Comparison of ENCODE assay signal across 20 cellular contexts in the genomic region with DNA sequence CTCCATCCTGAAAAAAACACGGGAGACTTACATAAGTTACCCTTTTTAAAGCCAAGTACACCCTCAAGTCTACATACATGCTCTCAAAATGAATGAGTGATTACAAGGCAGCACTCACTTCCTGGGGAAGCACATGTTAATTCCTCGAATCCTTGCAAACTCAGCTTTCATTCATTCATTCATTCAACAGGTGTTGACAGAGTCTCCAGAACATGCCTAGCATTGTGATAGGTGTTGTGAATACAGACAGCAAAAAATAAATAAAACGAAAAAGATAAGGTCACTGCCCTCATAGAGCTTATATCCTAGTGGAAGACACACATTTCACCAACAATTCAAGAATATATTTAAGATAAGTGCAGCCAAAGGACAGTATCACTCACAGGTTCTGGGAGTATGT. TPM values are rescaled to one million over a fixed set of nuclear protein-coding genes. Genes with fewer than 3 reads are reported as not detected.
DNase-seq lines count a peak whose midpoint lies in the region; ATAC-seq and TF ChIP-seq lines count a peak whose summit lies in the region.
"Had no signal": no experiment of that assay in that cellular context is flagged by ENCODE, and none has a peak within 500 bp of the region (broad histone marks: within the 10 kb centered on the region; RNA-seq: fewer than 3 reads in every experiment).

No MANE protein-coding gene starts in this region.

- DNase-seq in GM23338 (ENCODE audit: low spot score) (no peak), WTC11 (ENCODE audit: low spot score) (no peak), hepatocyte (ENCODE audit: low spot score) (no peak), thoracic aorta (ENCODE audit: low spot score) (no peak), DMS 273 (lab: John Stamatoyannopoulos, UW; ENCODE audit: unreplicated experiment) (no peak), NCI-H2227 treated with DMSO at 0.1 percent for 48 hours (lab: John Stamatoyannopoulos, UW) (no peak), kidney glomerular epithelial cell (lab: John Stamatoyannopoulos, UW) (no peak)
- DNase-seq: 8988T; BE2C; C1 segment of cervical spinal cord; Caco-2; CD4-positive, CD25-positive, alpha-beta regulatory T cell; DMS153; DMS79; GDM1; GOT3; IMR-90 had no signal

- H3K9me3 ChIP-seq in hepatocyte (ENCODE audit: low read depth) (no peaks in the 10 kb centered on the region), thoracic aorta (no peaks in the 10 kb centered on the region)
- H3K9me3 ChIP-seq: BE2C, Caco-2, HAP-1 had no signal

- H3K27me3 Mint-ChIP-seq in GM23338 (ENCODE audit: insufficient read depth, low read depth, poor library complexity) (peaks cover 2% of the 10 kb centered on the region), WTC11 (ENCODE audit: low read depth) (peaks cover 14% of the 10 kb centered on the region)
- H3K27me3 Mint-ChIP-seq: CD4-positive, CD25-positive, alpha-beta regulatory T cell had no signal

- H3K4me3 Mint-ChIP-seq in GM23338 (no peak overlapping the region), WTC11 (no peak overlapping the region)
- H3K4me3 Mint-ChIP-seq: CD4-positive, CD25-positive, alpha-beta regulatory T cell had no signal

- POLR2A ChIA-PET in WTC11 (lab: Charles Lee) = no interaction called here

- H2AFZ ChIP-seq in GM23338 (no peak overlapping the region), hepatocyte (no peak overlapping the region)

- H3F3A ChIP-seq in GM23338 (replicated peaks; ENCODE audit: low read depth) = 0 out of 2 replicates have a peak, but pooled peaks cover 4% of the 10 kb centered on the region

- 86% methylated on average over 3 of the region's 3 CpGs for WGBS in hepatocyte (ENCODE audit: low lambda C conversion rate, missing lambda C conversion rate)

- H3K27ac ChIP-seq in GM23338 (ENCODE audit: low read depth) (no peak overlapping the region), hepatocyte (peak overlapping the region; percentile 2), thoracic aorta (peak overlapping the region; percentile 58 to 66)

- H3K36me3 ChIP-seq in GM23338 (ENCODE audit: insufficient read depth) (no peaks in the 10 kb centered on the region; the same call in 1 of the 2 replicates), hepatocyte (replicated peaks; ENCODE audit: insufficient read depth, low read depth) (no peaks in the 10 kb centered on the region), thoracic aorta (no peaks in the 10 kb centered on the region)
- H3K36me3 ChIP-seq: BE2C had no signal

- H3K27me3 ChIP-seq in GM23338 (ENCODE audit: insufficient read depth) = no peaks in the 10 kb centered on the region
- no peaks in the 10 kb centered on the region for H3K27me3 ChIP-seq in hepatocyte
- no peaks in the 10 kb centered on the region for H3K27me3 ChIP-seq in thoracic aorta (replicated peaks; ENCODE audit: insufficient read depth)
- H3K27me3 ChIP-seq: BE2C had no signal

- H3K79me2 ChIP-seq in GM23338 (replicated peaks; ENCODE audit: insufficient read depth) = no peaks in the 10 kb centered on the region
- H3K79me2 ChIP-seq in hepatocyte = no peaks in the 10 kb centered on the region

- H3K4me2 ChIP-seq in GM23338 = 0 out of 2 replicates have a peak overlapping the region, but pooled peaks have one; percentile 19
- H3K4me2 ChIP-seq in hepatocyte = no peak overlapping the region

- no peak for TF ChIP-seq CTCF in GM23338 (conservative IDR thresholded peaks at IDR 0.05; ENCODE audit: low read depth in 2 of 2)
- no peak for TF ChIP-seq CTCF in WTC11 (IDR thresholded peaks at IDR 0.05)
- no peak for TF ChIP-seq CTCF in hepatocyte (IDR thresholded peaks at IDR 0.05; ENCODE audit: poor library complexity)
- TF ChIP-seq CTCF in thoracic aorta (IDR thresholded peaks at IDR 0.05) = no peak

- no peaks in the 10 kb centered on the region; the same call in 1 of the 2 replicates for H3K9me2 ChIP-seq in GM23338 (ENCODE audit: insufficient read depth)
- H3K9me2 ChIP-seq in hepatocyte (replicated peaks; ENCODE audit: insufficient read depth) = no peaks in the 10 kb centered on the region

- H3K4me3 ChIP-seq in GM23338 (no peak overlapping the region), hepatocyte (no peak overlapping the region), thoracic aorta (no peak overlapping the region)
- H3K4me3 ChIP-seq: HAP-1, K562 had no signal

- H3K4me1 ChIP-seq in GM23338 (ENCODE audit: insufficient read depth) (peaks cover 56% of the 10 kb centered on the region), hepatocyte (ENCODE audit: insufficient read depth) (peaks cover 23% of the 10 kb centered on the region), thoracic aorta (ENCODE audit: control insufficient read depth in 1 of 2, low read depth in 2 of 2) (peaks cover 10 to 64% of the 10 kb centered on the region in 2 donors)
- H3K4me1 ChIP-seq: BE2C, Caco-2 had no signal

- H3K27ac Mint-ChIP-seq in GM23338 = 0 out of 2 replicates have a peak overlapping the region, but pooled peaks have one; percentile 3
- H3K27ac Mint-ChIP-seq in WTC11 = peak overlapping the region; percentile 39; the same call in 1 of the 2 replicates
- H3K27ac Mint-ChIP-seq: CD4-positive, CD25-positive, alpha-beta regulatory T cell had no signal

- CTCF ChIA-PET in WTC11 (lab: Charles Lee) = no interaction called here

- H4K20me1 ChIP-seq in GM23338 (replicated peaks; ENCODE audit: insufficient read depth) (no peaks in the 10 kb centered on the region), hepatocyte (ENCODE audit: insufficient read depth, poor library complexity, severe bottlenecking) (no peaks in the 10 kb centered on the region)

- H3K4me1 Mint-ChIP-seq in GM23338 = peaks cover 56% of the 10 kb centered on the region
- peaks cover 64% of the 10 kb centered on the region for H3K4me1 Mint-ChIP-seq in WTC11
- H3K4me1 Mint-ChIP-seq: CD4-positive, CD25-positive, alpha-beta regulatory T cell had no signal

- ATAC-seq in GM23338 (no peak), WTC11 (no peak), thoracic aorta (ENCODE audit: insufficient number of reproducible peaks, low FRiP score, low read depth) (no peak), HG02642 (IDR thresholded peaks at IDR 0.05; ENCODE audit: poor library complexity, unreplicated experiment) (no peak)
- ATAC-seq: K562 had no signal

- H3K36me3 Mint-ChIP-seq in GM23338 (ENCODE audit: low read depth) (peaks cover 33% of the 10 kb centered on the region), WTC11 (peaks cover 25% of the 10 kb centered on the region)
- H3K36me3 Mint-ChIP-seq: CD4-positive, CD25-positive, alpha-beta regulatory T cell had no signal

- H3K9me3 Mint-ChIP-seq in GM23338 (peaks cover 25% of the 10 kb centered on the region), WTC11 (peaks cover 15% of the 10 kb centered on the region)
- H3K9me3 Mint-ChIP-seq: CD4-positive, CD25-positive, alpha-beta regulatory T cell had no signal

TF ChIP-seq in GM23338, 12 proteins besides CTCF, POLR2A, EP300 and RAD21 (continues in another document):
- TF ChIP-seq EZH2 (IDR thresholded peaks at IDR 0.05; ENCODE audit: low read depth, unreplicated experiment) = no peak
- no peak for TF ChIP-seq POLR2AphosphoS5 (IDR thresholded peaks at IDR 0.05; ENCODE audit: low read depth)
- no peak for TF ChIP-seq ZNF331 (CRISPR knock-in tag; IDR thresholded peaks at IDR 0.05; ENCODE audit: low read depth)
- no peak for TF ChIP-seq STAT1 (IDR thresholded peaks at IDR 0.05; ENCODE audit: unreplicated experiment)
- no peak for TF ChIP-seq NANOG (IDR thresholded peaks at IDR 0.05; ENCODE audit: borderline replicate concordance)
- TF ChIP-seq, protein P1, sequence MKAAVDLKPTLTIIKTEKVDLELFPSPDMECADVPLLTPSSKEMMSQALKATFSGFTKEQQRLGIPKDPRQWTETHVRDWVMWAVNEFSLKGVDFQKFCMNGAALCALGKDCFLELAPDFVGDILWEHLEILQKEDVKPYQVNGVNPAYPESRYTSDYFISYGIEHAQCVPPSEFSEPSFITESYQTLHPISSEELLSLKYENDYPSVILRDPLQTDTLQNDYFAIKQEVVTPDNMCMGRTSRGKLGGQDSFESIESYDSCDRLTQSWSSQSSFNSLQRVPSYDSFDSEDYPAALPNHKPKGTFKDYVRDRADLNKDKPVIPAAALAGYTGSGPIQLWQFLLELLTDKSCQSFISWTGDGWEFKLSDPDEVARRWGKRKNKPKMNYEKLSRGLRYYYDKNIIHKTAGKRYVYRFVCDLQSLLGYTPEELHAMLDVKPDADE (IDR thresholded peaks at IDR 0.05) = no peak
- no peak for TF ChIP-seq EZH2phosphoT487 (IDR thresholded peaks at IDR 0.05; ENCODE audit: unreplicated experiment)

TF ChIP-seq in WTC11, 78 proteins besides CTCF, POLR2A, EP300 and RAD21 (continues in another document):
- TF ChIP-seq MYBL2 (CRISPR knock-in tag; IDR thresholded peaks at IDR 0.05) = no peak
- no peak for TF ChIP-seq HMGA2 (CRISPR knock-in tag; IDR thresholded peaks at IDR 0.05)
- TF ChIP-seq ZSCAN18 (CRISPR knock-in tag; IDR thresholded peaks at IDR 0.05) = no peak
- TF ChIP-seq JAZF1 (CRISPR knock-in tag; IDR thresholded peaks at IDR 0.05) = no peak

RNA-seq across cellular contexts. Expression of gene MPPED2, which starts 19.7 kb away (rescaled TPM):
- 6.8 and 15.8 TPM in 2 replicates for total RNA-seq in GM23338 (2014; rRNA removed; shearing (Covaris generic))
- polyA plus RNA-seq in GM23338 (2016; fragmentation: Nextera tagmentation; extraction: Ambion mirVana) (2.4 and 4.4 TPM in 2 replicates), hepatocyte (7.0 and 7.9 TPM in 2 replicates)
- total RNA-seq in WTC11 (2021) (2.4 to 4.0 TPM (median 2.6 TPM) in 3 replicates), hepatocyte (7.5 and 7.6 TPM in 2 replicates), thoracic aorta (10 to 100 TPM; 16.0 to 18.8 TPM)
- total RNA-seq: Caco-2, IMR-90, K562 had no signal
- polyA plus RNA-seq: K562 had no signal
